ENCODE assay signal across 9 cellular contexts in the genomic region with DNA sequence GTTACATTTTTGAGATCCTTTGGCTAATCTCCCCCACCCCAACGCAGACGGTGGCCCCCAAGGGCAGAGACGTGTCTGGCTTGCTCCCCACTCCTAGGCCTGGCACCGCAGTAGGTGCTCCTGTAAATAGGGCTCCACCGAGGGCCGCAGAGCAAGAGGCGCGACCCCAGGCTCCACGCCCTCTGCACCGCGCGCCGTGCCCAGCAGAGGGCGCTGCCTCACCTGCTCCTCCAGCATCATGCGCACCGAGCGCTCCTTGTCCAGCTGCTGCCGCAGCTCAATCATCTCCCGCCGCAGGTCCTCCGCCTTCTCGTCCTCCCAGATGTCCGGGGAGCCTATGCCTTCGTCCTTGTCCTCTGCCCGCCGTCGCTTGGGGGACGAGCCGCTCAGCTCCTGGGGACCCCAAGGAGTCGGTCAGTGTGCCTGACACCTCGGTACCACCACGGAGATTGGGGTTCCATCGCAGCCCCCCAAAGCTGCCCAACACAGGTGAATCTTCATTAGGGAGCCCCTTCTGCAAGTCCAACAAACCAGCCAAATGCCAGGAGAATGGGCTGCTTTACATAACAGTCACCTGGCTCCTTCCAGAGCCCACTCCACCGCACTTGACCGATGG. TPM values are rescaled to one million over a fixed set of nuclear protein-coding genes. Genes with fewer than 3 reads are reported as not detected.
DNase-seq lines count a peak whose midpoint lies in the region; ATAC-seq, FAIRE-seq and TF ChIP-seq lines count a peak whose summit lies in the region.
"Had no signal": no experiment of that assay in that cellular context is flagged by ENCODE, and none has a peak within 500 bp of the region (broad histone marks: within the 10 kb centered on the region; RNA-seq: fewer than 3 reads in every experiment).

No MANE protein-coding gene starts in this region.

- H3K4me1 Mint-ChIP-seq in natural killer cell, result peaks cover 0 to 10% of the 10 kb centered on the region in 2 donors

- no peaks in the 10 kb centered on the region for H3K27me3 ChIP-seq in bronchial epithelial cell (ENCODE audit: control insufficient read depth, insufficient read depth, low read length)

- H3K27ac Mint-ChIP-seq in natural killer cell, result no peak overlapping the region

- no peaks in the 10 kb centered on the region for H3K9me3 Mint-ChIP-seq in natural killer cell

- DNase-seq in NCI-H748 (lab: John Stamatoyannopoulos, UW; ENCODE audit: unreplicated experiment) (peak; percentile 18), NCI-H748 treated with DMSO at 0.1 percent for 48 hours (lab: John Stamatoyannopoulos, UW) (no peak), SK-N-DZ (ENCODE audit: low spot score) (peak; percentile 65), bronchial epithelial cell (ENCODE audit: low read depth) (no peak), natural killer cell (no peak), ureter (ENCODE audit: low spot score) (no peak)

- ATAC-seq in natural killer cell (peak in 2 of 3 donors; percentile 49 to 58), HG02973 (IDR thresholded peaks at IDR 0.05; ENCODE audit: unreplicated experiment) (no peak), GM21576 (IDR thresholded peaks at IDR 0.05; ENCODE audit: unreplicated experiment) (no peak)

- H3K36me3 ChIP-seq in bronchial epithelial cell (ENCODE audit: control insufficient read depth, insufficient read depth, low read length), result peaks cover 17% of the 10 kb centered on the region

- intact Hi-C loops in natural killer cell (cut with micrococcal nuclease), result no loop called here

- TF ChIP-seq CTCF in bronchial epithelial cell (IDR thresholded peaks at IDR 0.05; ENCODE audit: insufficient read depth, low read length, severe bottlenecking), result peak; percentile 58
- no peak for TF ChIP-seq CTCF in natural killer cell (IDR thresholded peaks at IDR 0.05)

- H3K36me3 Mint-ChIP-seq in natural killer cell, result no peaks in the 10 kb centered on the region

- no peak overlapping the region for H3K4me3 ChIP-seq in bronchial epithelial cell (ENCODE audit: low read depth, low read length)

- no peaks in the 10 kb centered on the region for H3K27me3 Mint-ChIP-seq in natural killer cell (ENCODE audit: low read depth in 2 of 2)

- H3K4me3 Mint-ChIP-seq in natural killer cell, result no peak overlapping the region

- no peak for FAIRE-seq in bronchial epithelial cell (lab: Jason Lieb, UNC)
- FAIRE-seq: G401.6 had no signal

RNA-seq across cellular contexts. Expression of gene TFAP4, which starts 11.2 kb away (rescaled TPM):
- 26.4 and 28.4 TPM in 2 replicates for polyA plus RNA-seq in SK-N-DZ (2014; cell fraction: cytosol; rRNA removed)
- 29.5 and 31.0 TPM in 2 replicates for polyA plus RNA-seq in SK-N-DZ (2014; cell fraction: nucleus; rRNA removed)
- total RNA-seq in bronchial epithelial cell (3.7 and 11.8 TPM in 2 replicates), natural killer cell (1 to 10 TPM; 6.5 to 9.6 (median 8.9) TPM), ureter (18.1 TPM)

RNA-seq across cellular contexts. Expression of gene SRL, which starts 19.8 kb away (rescaled TPM):
- polyA plus RNA-seq in SK-N-DZ (2014; cell fraction: cytosol; rRNA removed), result 0.08 and 0.31 TPM in 2 replicates
- polyA plus RNA-seq in SK-N-DZ (2014; cell fraction: nucleus; rRNA removed), result 0.05 TPM in 1 of 2 replicates, not detected in the other
- total RNA-seq in bronchial epithelial cell, result not detected in 2 replicates
- not detected for total RNA-seq in natural killer cell
- 10.1 TPM for total RNA-seq in ureter

RNA-seq across cellular contexts. Expression of gene GLIS2, which starts 54.2 kb away (rescaled TPM):
- polyA plus RNA-seq in SK-N-DZ (2014; cell fraction: cytosol; rRNA removed), result 4.4 and 4.5 TPM in 2 replicates
- polyA plus RNA-seq in SK-N-DZ (2014; cell fraction: nucleus; rRNA removed), result 2.7 and 7.0 TPM in 2 replicates
- total RNA-seq in bronchial epithelial cell, result 0.53 and 0.77 TPM in 2 replicates
- under 1 TPM in 2 of 3 donors, not detected in 1; 0.05 to 0.35 TPM for total RNA-seq in natural killer cell
- 11.7 TPM for total RNA-seq in ureter

Comparison
In these comparisons a context has a peak if more than half of its experiments do, and no peak if none do; other contexts are left out.
1. DNase-seq: peak in NCI-H748 (single experiment) and SK-N-DZ (single experiment); none in NCI-H748 treated with DMSO at 0.1 percent for 48 hours (single experiment), bronchial epithelial cell (single experiment), natural killer cell (single experiment) and ureter (single experiment).
2. ATAC-seq: peak in natural killer cell (2 of 3); none in HG02973 (single experiment) and GM21576 (single experiment).
3. RNA of gene SRL, which starts 19.8 kb away (total RNA-seq): 10.1 TPM in ureter (single experiment); not detected in bronchial epithelial cell and not detected in natural killer cell; every median in the first group is over 10 times any median in the second.